In genomic region chr11:66868726-66869291, GRCh38 we compare ENCODE assay signal across 8 cellular contexts. TPM values are rescaled to one million over a fixed set of nuclear protein-coding genes. Genes with fewer than 3 reads are reported as not detected.
DNase-seq lines count a peak whose midpoint lies in the region; ATAC-seq and TF ChIP-seq lines count a peak whose summit lies in the region.

No MANE protein-coding gene starts in this region.

- H3K27me3 ChIP-seq in PC-3 (ENCODE audit: low read length) (no peaks in the 10 kb centered on the region), left lung (no peaks in the 10 kb centered on the region)

- H3K4me3 ChIP-seq in PC-3 (ENCODE audit: low read length) (no peak overlapping the region), left lung (no peak overlapping the region)

- no peaks in the 10 kb centered on the region for H3K27me3 Mint-ChIP-seq in activated T-helper 2 cell treated with anti-CD3 and anti-CD28 coated beads, Interferon-gamma antibody, Interleukin-2, Interleukin-4, amounts not matched to agents 10 μg/mL and 5 μg/mL and 100 μg/mL, durations not matched to agents 14 hours and 24 hours and 36 hours (ENCODE audit: low read depth)

- H3K36me3 ChIP-seq in PC-3 (ENCODE audit: low read depth, low read length): no peaks in the 10 kb centered on the region
- peaks cover 0 to 8% of the 10 kb centered on the region in 2 donors for H3K36me3 ChIP-seq in left lung

- no peak overlapping the region for H3K27ac Mint-ChIP-seq in activated T-helper 2 cell treated with anti-CD3 and anti-CD28 coated beads, Interferon-gamma antibody, Interleukin-2, Interleukin-4, amounts not matched to agents 10 μg/mL and 5 μg/mL and 100 μg/mL, durations not matched to agents 14 hours and 24 hours and 36 hours
- H3K27ac Mint-ChIP-seq in stimulated activated effector memory CD8-positive, alpha-beta T cell treated with anti-CD3 and anti-CD28 coated beads, Interleukin-12 subunit alpha, Interleukin-12 subunit beta, amount 100 ng/mL, for 72 hours: peak overlapping the region; percentile 20

- no TSS peak for BruUV-seq in PC-3 (replicated peaks; lab: Mats Ljungman, UMichigan)

- H2AFZ ChIP-seq in PC-3 (ENCODE audit: low read length): no peak overlapping the region

- H3K36me3 Mint-ChIP-seq in activated T-helper 2 cell treated with anti-CD3 and anti-CD28 coated beads, Interferon-gamma antibody, Interleukin-2, Interleukin-4, amounts not matched to agents 10 μg/mL and 5 μg/mL and 100 μg/mL, durations not matched to agents 14 hours and 24 hours and 36 hours (ENCODE audit: low read depth): no peaks in the 10 kb centered on the region
- H3K36me3 Mint-ChIP-seq in stimulated activated effector memory CD8-positive, alpha-beta T cell treated with anti-CD3 and anti-CD28 coated beads, Interleukin-12 subunit alpha, Interleukin-12 subunit beta, amount 100 ng/mL, for 72 hours: no peaks in the 10 kb centered on the region

- H3K27ac ChIP-seq in PC-3 (ENCODE audit: low read length) (no peak overlapping the region), left lung (no peak overlapping the region)

- H3K79me2 ChIP-seq in PC-3 (ENCODE audit: low read length): no peaks in the 10 kb centered on the region

- no peaks in the 10 kb centered on the region for H3F3A ChIP-seq in PC-3 (ENCODE audit: low read length, unreplicated experiment)

- DNase-seq in PC-3 (peak; percentile 87), left lung (peak in 1 of 2 donors; percentile 89), DMS79 treated with DMSO at 0.1 percent for 48 hours (lab: John Stamatoyannopoulos, UW) (no peak), NCI-H446 (lab: John Stamatoyannopoulos, UW) (no peak)
- peak; percentile 69 for DNase-seq in activated T-helper 2 cell treated with anti-CD3 and anti-CD28 coated beads, Interferon-gamma antibody, Interleukin-2, Interleukin-4, amounts not matched to agents 10 μg/mL and 5 μg/mL and 100 μg/mL, durations not matched to agents 14 hours and 24 hours and 36 hours (ENCODE audit: low spot score)
- DNase-seq in stimulated activated effector memory CD8-positive, alpha-beta T cell treated with anti-CD3 and anti-CD28 coated beads, Interleukin-12 subunit alpha, Interleukin-12 subunit beta, amount 100 ng/mL, for 72 hours (ENCODE audit: low spot score in 2 of 2): peak; percentile 51 to 81

- peaks cover 13% of the 10 kb centered on the region for H3K4me1 Mint-ChIP-seq in activated T-helper 2 cell treated with anti-CD3 and anti-CD28 coated beads, Interferon-gamma antibody, Interleukin-2, Interleukin-4, amounts not matched to agents 10 μg/mL and 5 μg/mL and 100 μg/mL, durations not matched to agents 14 hours and 24 hours and 36 hours (ENCODE audit: low read depth)
- peaks cover 13% of the 10 kb centered on the region for H3K4me1 Mint-ChIP-seq in stimulated activated effector memory CD8-positive, alpha-beta T cell treated with anti-CD3 and anti-CD28 coated beads, Interleukin-12 subunit alpha, Interleukin-12 subunit beta, amount 100 ng/mL, for 72 hours

- H3K4me3 Mint-ChIP-seq in activated T-helper 2 cell treated with anti-CD3 and anti-CD28 coated beads, Interferon-gamma antibody, Interleukin-2, Interleukin-4, amounts not matched to agents 10 μg/mL and 5 μg/mL and 100 μg/mL, durations not matched to agents 14 hours and 24 hours and 36 hours (ENCODE audit: low read depth): no peak overlapping the region
- peak overlapping the region; percentile 22 for H3K4me3 Mint-ChIP-seq in stimulated activated effector memory CD8-positive, alpha-beta T cell treated with anti-CD3 and anti-CD28 coated beads, Interleukin-12 subunit alpha, Interleukin-12 subunit beta, amount 100 ng/mL, for 72 hours

- peak; percentile 82 for TF ChIP-seq CTCF in PC-3 (conservative IDR thresholded peaks at IDR 0.05; ENCODE audit: low read depth, low read length)
- peak in 1 of 2 donors; percentile 30 for TF ChIP-seq CTCF in left lung (IDR thresholded peaks at IDR 0.05)

- peak; percentile 73 for ATAC-seq in GM18498 (IDR thresholded peaks at IDR 0.05; ENCODE audit: unreplicated experiment)
- peak; percentile 90 for ATAC-seq in HG02678 (IDR thresholded peaks at IDR 0.05; ENCODE audit: unreplicated experiment)
- peak; percentile 96 for ATAC-seq in PC-3
- ATAC-seq in left lung: peak; percentile 87
- peak; percentile 89 for ATAC-seq in stimulated activated effector memory CD8-positive, alpha-beta T cell treated with anti-CD3 and anti-CD28 coated beads, Interleukin-12 subunit alpha, Interleukin-12 subunit beta, amount 100 ng/mL, for 72 hours

- H3K9me3 ChIP-seq in PC-3 (ENCODE audit: low read length) (no peaks in the 10 kb centered on the region), left lung (no peaks in the 10 kb centered on the region)

- H3K4me2 ChIP-seq in PC-3 (ENCODE audit: low read length): peak overlapping the region; percentile 7; the same call in 1 of the 2 replicates

- H3K9ac ChIP-seq in PC-3 (ENCODE audit: low read length): no peak overlapping the region

- no peaks in the 10 kb centered on the region for H3K9me2 ChIP-seq in PC-3 (replicated peaks; ENCODE audit: low read length)

- peaks cover 7% of the 10 kb centered on the region for H3K4me1 ChIP-seq in PC-3 (ENCODE audit: insufficient read depth, low read length)
- peaks cover 0 to 7% of the 10 kb centered on the region in 2 donors for H3K4me1 ChIP-seq in left lung

- no peaks in the 10 kb centered on the region for H4K20me1 ChIP-seq in PC-3 (ENCODE audit: low read length)

- CTCF ChIA-PET in PC-3 (lab: Charles Lee): no interaction called here

- POLR2A ChIA-PET in PC-3 (lab: Charles Lee; ENCODE audit: unreplicated experiment): no interaction called here

- intact Hi-C loops in PC-3 (cut with micrococcal nuclease): loop anchor here (1.0 kb wide), 1 partner anchor 13 kb away; no protein-coding TSS in a partner anchor
- intact Hi-C loops in activated T-helper 2 cell treated with anti-CD3 and anti-CD28 coated beads, Interferon-gamma antibody, Interleukin-2, Interleukin-4, amounts not matched to agents 10 μg/mL and 5 μg/mL and 100 μg/mL, durations not matched to agents 14 hours and 24 hours and 36 hours (cut with micrococcal nuclease): no loop called here
- intact Hi-C loops in left lung (cut with DNase I): no loop called here

- no peaks in the 10 kb centered on the region for H3K9me3 Mint-ChIP-seq in activated T-helper 2 cell treated with anti-CD3 and anti-CD28 coated beads, Interferon-gamma antibody, Interleukin-2, Interleukin-4, amounts not matched to agents 10 μg/mL and 5 μg/mL and 100 μg/mL, durations not matched to agents 14 hours and 24 hours and 36 hours
- no peaks in the 10 kb centered on the region for H3K9me3 Mint-ChIP-seq in stimulated activated effector memory CD8-positive, alpha-beta T cell treated with anti-CD3 and anti-CD28 coated beads, Interleukin-12 subunit alpha, Interleukin-12 subunit beta, amount 100 ng/mL, for 72 hours

RNA-seq across cellular contexts. Expression of gene LRFN4, which starts 11.9 kb away (rescaled TPM):
- total RNA-seq in PC-3 (2014; rRNA removed) (64.4 and 79.8 TPM in 2 replicates), left lung (10 to 100 TPM; 20.2 to 21.1 TPM)
- 48.9 and 50.3 TPM in 2 replicates for total RNA-seq in activated T-helper 2 cell treated with anti-CD3 and anti-CD28 coated beads, Interferon-gamma antibody, Interleukin-2, Interleukin-4, amounts not matched to agents 10 μg/mL and 5 μg/mL and 100 μg/mL, durations not matched to agents 14 hours and 24 hours and 36 hours

RNA-seq across cellular contexts. Expression of gene RCE1, which starts 25.6 kb away (rescaled TPM):
- 63.9 and 70.4 TPM in 2 replicates for total RNA-seq in PC-3 (2014; rRNA removed)
- 27.5 and 27.8 TPM in 2 replicates for total RNA-seq in activated T-helper 2 cell treated with anti-CD3 and anti-CD28 coated beads, Interferon-gamma antibody, Interleukin-2, Interleukin-4, amounts not matched to agents 10 μg/mL and 5 μg/mL and 100 μg/mL, durations not matched to agents 14 hours and 24 hours and 36 hours
- total RNA-seq in left lung: 10 to 100 TPM; 16.4 to 22.3 TPM

Comparison
In these comparisons a context has a peak if more than half of its experiments do, and no peak if none do; other contexts are left out.
1. DNase-seq: peak in PC-3 (single experiment), activated T-helper 2 cell treated with anti-CD3 and anti-CD28 coated beads, Interferon-gamma antibody, Interleukin-2, Interleukin-4, amounts not matched to agents 10 μg/mL and 5 μg/mL and 100 μg/mL, durations not matched to agents 14 hours and 24 hours and 36 hours (single experiment) and stimulated activated effector memory CD8-positive, alpha-beta T cell treated with anti-CD3 and anti-CD28 coated beads, Interleukin-12 subunit alpha, Interleukin-12 subunit beta, amount 100 ng/mL, for 72 hours (2 of 2); none in DMS79 treated with DMSO at 0.1 percent for 48 hours (single experiment) and NCI-H446 (0 of 2).
2. Peak in every context shown above with its lines, with median percentiles within 50 percentile points of each other: ATAC-seq.